ENCODE assay signal across 8 cellular contexts in genomic region chr16:75099738-75100615, GRCh38. TPM values are rescaled to one million over a fixed set of nuclear protein-coding genes. Genes with fewer than 3 reads are reported as not detected.
DNase-seq lines count a peak whose midpoint lies in the region; ATAC-seq and TF ChIP-seq lines count a peak whose summit lies in the region.

No MANE protein-coding gene starts in this region.

- peaks cover 12% of the 10 kb centered on the region; the same call in 1 of the 2 replicates for H3K4me1 ChIP-seq in IMR-90 (ENCODE audit: control insufficient read depth, insufficient read depth, low read length)

- H2AK9ac ChIP-seq in IMR-90 (replicated peaks; ENCODE audit: low read depth, low read length, poor library complexity): peak overlapping the region; percentile 86

- H2BK20ac ChIP-seq in IMR-90 (ENCODE audit: low read depth, low read length): no peak overlapping the region

- peak overlapping the region in 1 of 2 experiments; percentile 64; a peak in 2 of 4 replicates for H4K8ac ChIP-seq in IMR-90 (ENCODE audit: low read depth in 2 of 2, low read length in 2 of 2)

- H3K4me1 Mint-ChIP-seq in neural crest cell: peaks cover 35% of the 10 kb centered on the region

- H3K9me1 ChIP-seq in IMR-90 (ENCODE audit: insufficient read depth, low read length): peaks cover 19% of the 10 kb centered on the region

- no peaks in the 10 kb centered on the region for H3K27me3 Mint-ChIP-seq in neural crest cell (ENCODE audit: low read depth)

- no peak for TF ChIP-seq RAD21 in IMR-90 (IDR thresholded peaks at IDR 0.05; ENCODE audit: low read length)

- H3K4me3 Mint-ChIP-seq in neural crest cell: no peak overlapping the region

- H2BK15ac ChIP-seq in IMR-90 (ENCODE audit: low read depth, low read length): no peak overlapping the region

- CTCF ChIA-PET in IMR-90 (lab: Yijun Ruan, JAX): no interaction called here

- no peak overlapping the region for H4K5ac ChIP-seq in IMR-90 (ENCODE audit: low read depth, low read length)

- no peaks in the 10 kb centered on the region for H4K20me1 ChIP-seq in IMR-90 (ENCODE audit: insufficient read depth, low read length)

- no TSS peak for BruUV-seq in IMR-90 (replicated peaks; lab: Mats Ljungman, UMichigan)

- 0 out of 2 replicates have a peak overlapping the region, but pooled peaks have one; percentile 9 for H4K91ac ChIP-seq in IMR-90 (ENCODE audit: insufficient read depth, low read depth, low read length)

- peak; percentile 21 to 44 for ATAC-seq in activated CD4-positive, CD25-positive, alpha-beta regulatory T cell treated with anti-CD3 and anti-CD28 coated beads, Interleukin-2, amount 50 U/mL, for 24 hours
- 0 out of 2 replicates have a peak, but pooled peaks have one; percentile 35 for ATAC-seq in IMR-90 (ENCODE audit: low read depth)
- ATAC-seq in activated naive CD4-positive, alpha-beta T cell treated with anti-CD3 and anti-CD28 coated beads, Interleukin-2, amount 50 U/mL, for 72 hours: peak; percentile 38 to 46
- ATAC-seq in HG02798 (IDR thresholded peaks at IDR 0.05; ENCODE audit: poor library complexity, unreplicated experiment): no peak

- H3K36me3 Mint-ChIP-seq in activated naive CD4-positive, alpha-beta T cell treated with anti-CD3 and anti-CD28 coated beads, Interleukin-2, amount 50 U/mL, for 72 hours: peaks cover 0 to 29% of the 10 kb centered on the region in 2 donors
- peaks cover 6% of the 10 kb centered on the region for H3K36me3 Mint-ChIP-seq in neural crest cell (ENCODE audit: low read depth)

- H2BK5ac ChIP-seq in IMR-90 (ENCODE audit: low read depth, low read length, poor library complexity, severe bottlenecking): no peak overlapping the region

- no peak overlapping the region for H3K4me3 ChIP-seq in IMR-90 (ENCODE audit: insufficient read depth, low read depth, low read length)

- H3K79me1 ChIP-seq in IMR-90 (ENCODE audit: low read depth in 1 of 2, low read length in 2 of 2): peaks cover 16 to 42% of the 10 kb centered on the region in 2 experiments

- H3K27me3 ChIP-seq in IMR-90 (ENCODE audit: control insufficient read depth, insufficient read depth, low read length): no peaks in the 10 kb centered on the region

- H3K9me3 ChIP-seq in IMR-90 (ENCODE audit: control insufficient read depth, insufficient read depth, low read length): no peaks in the 10 kb centered on the region

- no peaks in the 10 kb centered on the region for H3K9me3 Mint-ChIP-seq in activated naive CD4-positive, alpha-beta T cell treated with anti-CD3 and anti-CD28 coated beads, Interleukin-2, amount 50 U/mL, for 72 hours
- no peaks in the 10 kb centered on the region for H3K9me3 Mint-ChIP-seq in neural crest cell

- in situ Hi-C loops in IMR-90 (cut with MboI; ENCODE audit: low sequenced_read_pairs): no loop called here

- intact Hi-C loops in IMR-90 (cut with micrococcal nuclease): no loop called here

- no peak overlapping the region; the same call in 1 of the 2 replicates for H3K27ac ChIP-seq in IMR-90 (ENCODE audit: insufficient read depth, low read length)

- no peak overlapping the region for H3K4me2 ChIP-seq in IMR-90 (ENCODE audit: low read depth, low read length)

- H3K18ac ChIP-seq in IMR-90 (ENCODE audit: low read depth, low read length): no peak overlapping the region

- no peak overlapping the region for H2BK120ac ChIP-seq in IMR-90 (ENCODE audit: low read depth, low read length)

- TF ChIP-seq POLR2A in IMR-90 (IDR thresholded peaks at IDR 0.05; ENCODE audit: low read depth, low read length): no peak

- H3K27ac Mint-ChIP-seq in activated naive CD4-positive, alpha-beta T cell treated with anti-CD3 and anti-CD28 coated beads, Interleukin-2, amount 50 U/mL, for 72 hours: peak overlapping the region; percentile 68 to 74
- peak overlapping the region; percentile 75 for H3K27ac Mint-ChIP-seq in neural crest cell (ENCODE audit: unreplicated experiment)

- 0 out of 2 replicates have a peak overlapping the region, but pooled peaks have one; percentile 14 for H3K23ac ChIP-seq in IMR-90 (ENCODE audit: low read depth, low read length)

- H2AFZ ChIP-seq in IMR-90 (replicated peaks; ENCODE audit: low read length, poor library complexity): peak overlapping the region; percentile 46

- peak overlapping the region; percentile 65; the same call in 1 of the 2 replicates for H3K14ac ChIP-seq in IMR-90 (replicated peaks; ENCODE audit: low read depth, low read length)

- WGBS in IMR-90 (ENCODE audit: extremely low coverage in 2 of 2, insufficient read length in 1 of 2), 2 experiments: 90% methylated on average over 2 of the region's 16 CpGs; no CpG with 5 or more reads in 1 of the 2 experiments

- H3K4ac ChIP-seq in IMR-90 (ENCODE audit: low read depth, low read length): peak overlapping the region; percentile 57; the same call in 1 of the 2 replicates

- peaks cover 4% of the 10 kb centered on the region; the same call in 1 of the 2 replicates for H3K36me3 ChIP-seq in IMR-90 (ENCODE audit: control insufficient read depth, insufficient read depth, low read length)

- dilution Hi-C loops in IMR-90 (cut with HindIII; ENCODE audit: low sequenced_read_pairs, unreplicated experiment): no loop called here

- H2AK5ac ChIP-seq in IMR-90 (ENCODE audit: low read depth, low read length): peak overlapping the region; percentile 61

- TF ChIP-seq CTCF in IMR-90 (conservative IDR thresholded peaks at IDR 0.05; ENCODE audit: low read depth, low read length) (no peak), neural crest cell (conservative IDR thresholded peaks at IDR 0.05) (no peak)

- DNase-seq in activated CD4-positive, CD25-positive, alpha-beta regulatory T cell treated with anti-CD3 and anti-CD28 coated beads, Interleukin-2, amount 50 U/mL, for 72 hours: no peak
- DNase-seq in IMR-90 (no peak), neural crest cell (ENCODE audit: low read depth, low spot score) (no peak), AG20443 (ENCODE audit: low spot score) (no peak), NCI-H1105 treated with DMSO at 0.1 percent for 48 hours (lab: John Stamatoyannopoulos, UW) (no peak)
- DNase-seq in activated naive CD4-positive, alpha-beta T cell treated with anti-CD3 and anti-CD28 coated beads, Interleukin-2, amount 50 U/mL, for 72 hours (ENCODE audit: low spot score in 2 of 2): peak in 1 of 2 donors; percentile 57

- H3K9ac ChIP-seq in IMR-90 (ENCODE audit: low read depth, low read length): no peak overlapping the region

- H3K56ac ChIP-seq in IMR-90 (ENCODE audit: extremely low read depth, insufficient read depth, low read length): no peak overlapping the region

- POLR2A ChIA-PET in IMR-90 (lab: Charles Lee; ENCODE audit: unreplicated experiment): interaction anchor here (0.7 kb wide), 1 partner anchor 113 kb away, joined by 4 read pairs; no protein-coding TSS in a partner anchor

TF ChIP-seq in IMR-90, 13 proteins besides CTCF, POLR2A, EP300 and RAD21:
- TF ChIP-seq ELK1 (IDR thresholded peaks at IDR 0.05; ENCODE audit: borderline replicate concordance, low read depth, low read length) (no peak), RFX5 (IDR thresholded peaks at IDR 0.05; ENCODE audit: low read depth, low read length) (no peak), MAFK (IDR thresholded peaks at IDR 0.05; ENCODE audit: low read depth, low read length) (no peak), FOS (IDR thresholded peaks at IDR 0.05; ENCODE audit: low read depth, low read length) (no peak), MAZ (IDR thresholded peaks at IDR 0.05; ENCODE audit: borderline replicate concordance, low read depth, low read length) (no peak), SMC3 (IDR thresholded peaks at IDR 0.05; ENCODE audit: low read depth, low read length) (no peak), NFE2L2 (IDR thresholded peaks at IDR 0.05; ENCODE audit: low read depth, low read length) (no peak), RCOR1 (IDR thresholded peaks at IDR 0.05; ENCODE audit: insufficient replicate concordance, low read length) (no peak), CHD1 (IDR thresholded peaks at IDR 0.05; ENCODE audit: low read depth, low read length) (no peak), MXI1 (IDR thresholded peaks at IDR 0.05; ENCODE audit: borderline replicate concordance, low read depth, low read length) (no peak), USF2 (IDR thresholded peaks at IDR 0.05; ENCODE audit: low read depth, low read length) (no peak), CEBPB (IDR thresholded peaks at IDR 0.05; ENCODE audit: low read depth, low read length) (no peak), BHLHE40 (IDR thresholded peaks at IDR 0.05; ENCODE audit: low read depth, low read length) (no peak)

RNA-seq across cellular contexts. Expression of gene LDHD, which starts 16.6 kb away (rescaled TPM):
- under 0.01 TPM in 1 of 2 replicates, not detected in the other for total RNA-seq in IMR-90 (2012; rRNA removed)
- polyA plus RNA-seq in IMR-90 (2012; rRNA removed): 0.23 and 0.26 TPM in 2 replicates
- 0.16 and 0.29 TPM in 2 replicates for polyA plus RNA-seq in IMR-90 (2012; cell fraction: cytosol; rRNA removed)
- polyA plus RNA-seq in IMR-90 (2012; cell fraction: nucleus; rRNA removed; ENCODE audit: low replicate concordance): 0.78 and 1.1 TPM in 2 replicates
- under 1 TPM; 0.64 to 0.82 TPM for total RNA-seq in activated naive CD4-positive, alpha-beta T cell treated with anti-CD3 and anti-CD28 coated beads, Interleukin-2, amount 50 U/mL, for 72 hours
- total RNA-seq in neural crest cell: 0.56 TPM in 1 of 2 replicates, not detected in the other

RNA-seq across cellular contexts. Expression of gene ZFP1, which starts 48.3 kb away (rescaled TPM):
- total RNA-seq in IMR-90 (2012; rRNA removed): 16.0 and 16.9 TPM in 2 replicates
- 3.7 and 3.8 TPM in 2 replicates for polyA plus RNA-seq in IMR-90 (2012; rRNA removed)
- 1.3 and 1.8 TPM in 2 replicates for polyA plus RNA-seq in IMR-90 (2012; cell fraction: cytosol; rRNA removed)
- 0.61 and 2.5 TPM in 2 replicates for polyA plus RNA-seq in IMR-90 (2012; cell fraction: nucleus; rRNA removed; ENCODE audit: low replicate concordance)
- total RNA-seq in activated naive CD4-positive, alpha-beta T cell treated with anti-CD3 and anti-CD28 coated beads, Interleukin-2, amount 50 U/mL, for 72 hours: 10 to 100 TPM; 13.4 to 13.5 TPM
- 22.9 and 26.7 TPM in 2 replicates for total RNA-seq in neural crest cell
